Comparison of ENCODE assay signal across 9 cellular contexts in the genomic region with DNA sequence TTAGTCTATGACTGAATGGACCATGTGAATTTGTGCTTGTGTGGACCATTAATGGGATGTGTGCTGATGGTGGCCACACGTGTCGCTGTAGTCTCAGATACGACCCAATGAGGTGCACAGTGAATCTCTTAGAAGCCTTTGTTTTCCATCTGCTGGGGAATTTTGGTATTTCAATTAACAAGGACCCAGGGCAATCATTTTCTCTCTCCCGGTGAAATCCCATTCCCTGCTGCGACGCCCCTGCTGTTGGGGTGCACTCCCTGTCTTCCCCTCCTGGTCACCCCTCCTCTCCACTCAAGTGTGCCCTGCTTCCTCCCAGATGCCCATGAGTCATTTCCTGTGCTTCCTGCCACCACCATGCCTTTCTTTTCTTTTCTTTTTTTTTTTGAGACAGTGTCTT. TPM values are rescaled to one million over a fixed set of nuclear protein-coding genes. Genes with fewer than 3 reads are reported as not detected.
A peak's percentile ranks its signal among the peaks of the same experiment; 100 is the strongest.
DNase-seq lines count a peak whose midpoint lies in the region; ATAC-seq and TF ChIP-seq lines count a peak whose summit lies in the region.
"Had no signal": no experiment of that assay in that cellular context is flagged by ENCODE, and none has a peak within 500 bp of the region (broad histone marks: within the 10 kb centered on the region; RNA-seq: fewer than 3 reads in every experiment).

No MANE protein-coding gene starts in this region.

- H3K4me1 Mint-ChIP-seq in naive thymus-derived CD8-positive, alpha-beta T cell: peaks cover 4 to 10% (median 8%) of the 10 kb centered on the region in 4 donors
- H3K4me1 Mint-ChIP-seq in mesothelial cell of epicardium: no peaks in the 10 kb centered on the region

- TF ChIP-seq CTCF in DND-41 (IDR thresholded peaks at IDR 0.05; ENCODE audit: borderline replicate concordance, extremely low read depth, low read length, poor library complexity, severe bottlenecking) (no peak), RWPE1 (conservative IDR thresholded peaks at IDR 0.05; ENCODE audit: low read depth) (no peak), mesothelial cell of epicardium (IDR thresholded peaks at IDR 0.05; ENCODE audit: unreplicated experiment) (no peak)

- POLR2A ChIA-PET in RWPE1 (lab: Yijun Ruan, JAX; ENCODE audit: low non-redundant PET): no interaction called here
- POLR2A ChIA-PET in naive thymus-derived CD8-positive, alpha-beta T cell (lab: Charles Lee): interaction anchor here (0.7 kb wide), 1 partner anchor 43 kb away, joined by 4 read pairs; no protein-coding TSS in a partner anchor

- peaks cover 0 to 3% (median 0%) of the 10 kb centered on the region in 9 donors for H3K9me3 Mint-ChIP-seq in naive thymus-derived CD8-positive, alpha-beta T cell
- no peaks in the 10 kb centered on the region for H3K9me3 Mint-ChIP-seq in mesothelial cell of epicardium

- CTCF ChIA-PET in RWPE1 (lab: Yijun Ruan, JAX): no interaction called here

- H3K27me3 ChIP-seq in DND-41 (ENCODE audit: insufficient read depth, low read length, poor library complexity) (no peaks in the 10 kb centered on the region), iPS-20b (ENCODE audit: insufficient read depth, low read length) (no peaks in the 10 kb centered on the region)
- H3K27me3 ChIP-seq: tibial nerve had no signal

- no peaks in the 10 kb centered on the region for H3K79me2 ChIP-seq in DND-41 (ENCODE audit: insufficient read depth, low read length)

- no peak overlapping the region for H3K27ac Mint-ChIP-seq in naive thymus-derived CD8-positive, alpha-beta T cell
- H3K27ac Mint-ChIP-seq in mesothelial cell of epicardium: no peak overlapping the region

- H3K9me3 ChIP-seq in DND-41 (ENCODE audit: insufficient read depth, low read length, severe bottlenecking) (no peaks in the 10 kb centered on the region), iPS-20b (ENCODE audit: insufficient read depth, low read depth, low read length) (no peaks in the 10 kb centered on the region)

- no peak overlapping the region for H2AFZ ChIP-seq in DND-41 (ENCODE audit: low read depth, low read length)

- no peaks in the 10 kb centered on the region for H3K36me3 Mint-ChIP-seq in naive thymus-derived CD8-positive, alpha-beta T cell
- H3K36me3 Mint-ChIP-seq in mesothelial cell of epicardium: no peaks in the 10 kb centered on the region

- H3K4me3 Mint-ChIP-seq in naive thymus-derived CD8-positive, alpha-beta T cell: peak overlapping the region in 1 of 10 donors; percentile 1
- no peak overlapping the region for H3K4me3 Mint-ChIP-seq in mesothelial cell of epicardium

- no peak overlapping the region for H3K4me3 ChIP-seq in DND-41 (ENCODE audit: low read depth in 1 of 2, low read length in 2 of 2)
- H3K4me3 ChIP-seq in iPS-20b (ENCODE audit: low read length): no peak overlapping the region
- H3K4me3 ChIP-seq: tibial nerve had no signal

- H3K9ac ChIP-seq in DND-41 (ENCODE audit: low read depth, low read length) (no peak overlapping the region), iPS-20b (ENCODE audit: low read depth, low read length) (peak overlapping the region; percentile 12; the same call in 1 of the 2 replicates)

- no peak overlapping the region for H3K4me2 ChIP-seq in DND-41 (ENCODE audit: insufficient read depth, low read length)

- H3K4me1 ChIP-seq in DND-41 (ENCODE audit: insufficient read depth, low read length) (no peaks in the 10 kb centered on the region), iPS-20b (ENCODE audit: insufficient read depth, low read length) (peaks cover 3% of the 10 kb centered on the region; the same call in 1 of the 2 replicates)
- H3K4me1 ChIP-seq: tibial nerve had no signal

- H4K20me1 ChIP-seq in DND-41 (ENCODE audit: insufficient read depth, low read length): no peaks in the 10 kb centered on the region

- no peaks in the 10 kb centered on the region for H3K36me3 ChIP-seq in DND-41 (ENCODE audit: insufficient read depth, low read length)
- H3K36me3 ChIP-seq in iPS-20b (ENCODE audit: insufficient read depth, low read depth, low read length): no peaks in the 10 kb centered on the region
- H3K36me3 ChIP-seq: tibial nerve had no signal

- H3K27ac ChIP-seq in DND-41 (ENCODE audit: low read length) (no peak overlapping the region), RWPE1 (no peak overlapping the region), iPS-20b (ENCODE audit: low read length) (no peak overlapping the region)
- H3K27ac ChIP-seq: tibial nerve had no signal

- DNase-seq in DND-41 (peak; percentile 15), RWPE1 (ENCODE audit: low spot score) (peak; percentile 5), NCI-H446 treated with DMSO at 0.1 percent for 48 hours (lab: John Stamatoyannopoulos, UW) (no peak), mesothelial cell of epicardium (ENCODE audit: low spot score in 2 of 2, unreplicated experiment in 2 of 2) (no peak)
- DNase-seq in naive thymus-derived CD8-positive, alpha-beta T cell: no peak
- DNase-seq in stimulated activated naive CD4-positive, alpha-beta T cell treated with Interleukin-2 at 50 U/mL for 16 hours (lab: John Stamatoyannopoulos, UW): no peak

- peaks cover 0 to 8% (median 0%) of the 10 kb centered on the region in 5 donors for H3K27me3 Mint-ChIP-seq in naive thymus-derived CD8-positive, alpha-beta T cell
- peaks cover 5% of the 10 kb centered on the region for H3K27me3 Mint-ChIP-seq in mesothelial cell of epicardium (ENCODE audit: low read depth)

- ATAC-seq in DND-41 (ENCODE audit: insufficient read depth, low read depth): 0 out of 3 replicates have a peak, but pooled peaks have one; percentile 54
- peak; percentile 76 for ATAC-seq in HG03342 (IDR thresholded peaks at IDR 0.05; ENCODE audit: unreplicated experiment)
- no peak for ATAC-seq in naive thymus-derived CD8-positive, alpha-beta T cell

RNA-seq across cellular contexts. Expression of a gene that starts 32.7 kb away (rescaled TPM):
- 1 to 10 TPM; 8.7 to 8.9 TPM for total RNA-seq in naive thymus-derived CD8-positive, alpha-beta T cell
- polyA plus RNA-seq in naive thymus-derived CD8-positive, alpha-beta T cell: under 1 TPM; 0.21 to 0.60 (median 0.48) TPM
- total RNA-seq in mesothelial cell of epicardium: 10.5 to 11.3 TPM (median 10.7 TPM) in 3 replicates

Comparison
In these comparisons a context has a peak if more than half of its experiments do, and no peak if none do; other contexts are left out.
1. ATAC-seq: peak in DND-41 (single experiment) and HG03342 (single experiment); none in naive thymus-derived CD8-positive, alpha-beta T cell (0 of 2).
2. DNase-seq: peak in DND-41 (single experiment) and RWPE1 (single experiment); none in NCI-H446 treated with DMSO at 0.1 percent for 48 hours (single experiment), naive thymus-derived CD8-positive, alpha-beta T cell (0 of 10), mesothelial cell of epicardium (0 of 2) and stimulated activated naive CD4-positive, alpha-beta T cell treated with Interleukin-2 at 50 U/mL for 16 hours (single experiment).